In genomic region chr7:29993169-29993568, GRCh38 we compare ENCODE assay signal across 9 cellular contexts.
"Had no signal": no experiment of that assay in that cellular context is flagged by ENCODE, and none has a peak within 500 bp of the region (broad histone marks: within the 10 kb centered on the region; RNA-seq: fewer than 3 reads in every experiment).

No MANE protein-coding gene starts in this region.

- H3K27ac ChIP-seq: GM23248, HL-60, KMS-11 had no signal

- FAIRE-seq: HepG2 had no signal

- ATAC-seq: HepG2 had no signal

- H3K4me3 ChIP-seq: GM23248 had no signal

- DNase-seq: GM23248, GOT3, H9, HCEC 1CT, Karpas-422, KBM-7 had no signal
